1 cellular context compared by ENCODE assay signal in genomic region chr12:38711055-38711454, GRCh38.
TF ChIP-seq lines count a peak whose summit lies in the region.

No MANE protein-coding gene starts in this region.

TF ChIP-seq in GM23338, 12 proteins besides CTCF, POLR2A, EP300 and RAD21 (continued from another document):
- TF ChIP-seq ZNF462 (CRISPR knock-in tag; IDR thresholded peaks at IDR 0.05): no peak
